Comparison of ENCODE assay signal across 22 cellular contexts in the genomic region with DNA sequence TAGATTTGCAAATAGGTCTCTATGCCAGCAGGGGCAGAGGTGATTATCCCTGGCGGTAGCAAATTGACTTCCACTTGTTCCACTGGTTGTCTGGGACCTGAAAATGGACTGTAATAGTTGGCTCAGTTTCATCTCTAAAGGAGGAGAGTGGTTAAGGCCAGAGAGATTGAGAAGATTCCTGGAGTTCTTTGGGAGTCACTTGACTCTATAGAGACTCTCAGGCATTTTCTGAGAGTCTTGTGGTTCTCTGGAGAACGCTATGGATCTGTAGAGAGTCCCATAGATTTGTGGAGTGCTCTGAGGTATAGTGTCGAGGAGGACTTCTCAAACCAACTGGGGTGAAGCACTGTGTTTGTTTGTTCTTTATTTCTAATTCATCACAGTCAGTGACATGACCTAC.
"Had no signal": no experiment of that assay in that cellular context is flagged by ENCODE, and none has a peak within 500 bp of the region (broad histone marks: within the 10 kb centered on the region; RNA-seq: fewer than 3 reads in every experiment).

No MANE protein-coding gene starts in this region.

- H3K4me3 Mint-ChIP-seq: dendritic cell treated with granulocyte-macrophage colony-stimulating factor and Interleukin-4, amounts not matched to agents 40 ng/mL and 50 ng/mL, for 4 days; natural killer cell treated with Interleukin-12 subunit alpha and Interleukin-12 subunit beta and Interleukin-15 and Interleukin-18, amount 100 ng/mL, for 72 hours; stimulated activated effector memory CD8-positive, alpha-beta T cell treated with anti-CD3 and anti-CD28 coated beads, Interleukin-12 subunit alpha, Interleukin-12 subunit beta, amount 100 ng/mL, for 72 hours had no signal

- H3K27ac Mint-ChIP-seq: activated naive CD4-positive, alpha-beta T cell treated with anti-CD3 and anti-CD28 coated beads, Interleukin-2, amount 50 U/mL, for 72 hours; dendritic cell treated with granulocyte-macrophage colony-stimulating factor and Interleukin-4, amounts not matched to agents 40 ng/mL and 50 ng/mL, for 4 days; natural killer cell treated with Interleukin-12 subunit alpha and Interleukin-12 subunit beta and Interleukin-15 and Interleukin-18, amount 100 ng/mL, for 72 hours; progenitor cell of endocrine pancreas; stimulated activated effector memory CD8-positive, alpha-beta T cell treated with anti-CD3 and anti-CD28 coated beads, Interleukin-12 subunit alpha, Interleukin-12 subunit beta, amount 100 ng/mL, for 72 hours had no signal

- H3K27ac ChIP-seq: hepatocyte, thyroid gland, VCaP had no signal

- H3K9me3 ChIP-seq: gastroesophageal sphincter, thyroid gland had no signal

- H3K27me3 ChIP-seq: gastroesophageal sphincter, hepatocyte, thyroid gland had no signal

- ATAC-seq: activated naive CD4-positive, alpha-beta T cell treated with anti-CD3 and anti-CD28 coated beads, Interleukin-2, amount 50 U/mL, for 72 hours; left lobe of liver; natural killer cell treated with Interleukin-12 subunit alpha and Interleukin-12 subunit beta and Interleukin-15 and Interleukin-18, amount 100 ng/mL, for 72 hours; right cardiac atrium; SK-N-SH treated with all-trans-retinoic acid at 6 μM for 48 hours; stimulated activated effector memory CD8-positive, alpha-beta T cell treated with anti-CD3 and anti-CD28 coated beads, Interleukin-12 subunit alpha, Interleukin-12 subunit beta, amount 100 ng/mL, for 72 hours had no signal

- H3K4me3 ChIP-seq: gastroesophageal sphincter, hepatocyte, thyroid gland had no signal

- H3K9me3 Mint-ChIP-seq: dendritic cell treated with granulocyte-macrophage colony-stimulating factor and Interleukin-4, amounts not matched to agents 40 ng/mL and 50 ng/mL, for 4 days; natural killer cell treated with Interleukin-12 subunit alpha and Interleukin-12 subunit beta and Interleukin-15 and Interleukin-18, amount 100 ng/mL, for 72 hours; stimulated activated effector memory CD8-positive, alpha-beta T cell treated with anti-CD3 and anti-CD28 coated beads, Interleukin-12 subunit alpha, Interleukin-12 subunit beta, amount 100 ng/mL, for 72 hours had no signal

- H3K36me3 ChIP-seq: gastroesophageal sphincter, thyroid gland had no signal

- H3K36me3 Mint-ChIP-seq: activated naive CD4-positive, alpha-beta T cell treated with anti-CD3 and anti-CD28 coated beads, Interleukin-2, amount 50 U/mL, for 72 hours; natural killer cell treated with Interleukin-12 subunit alpha and Interleukin-12 subunit beta and Interleukin-15 and Interleukin-18, amount 100 ng/mL, for 72 hours; stimulated activated effector memory CD8-positive, alpha-beta T cell treated with anti-CD3 and anti-CD28 coated beads, Interleukin-12 subunit alpha, Interleukin-12 subunit beta, amount 100 ng/mL, for 72 hours had no signal

- DNase-seq: activated CD4-positive, alpha-beta T cell treated with anti-CD3 and anti-CD28 coated beads for 1 hour; activated CD4-positive, alpha-beta T cell treated with anti-CD3 and anti-CD28 coated beads, Interleukin-2, amount 50 U/mL, for 48 hours; activated T-cell treated with anti-CD3 and anti-CD28 coated beads, Interleukin-2, amount 50 U/mL, for 1 hour; amniotic stem cell; cerebellar nuclear complex; effector memory CD4-positive, alpha-beta T cell; mesenchymal stem cell; right cardiac atrium; stimulated activated CD4-positive, alpha-beta T cell treated with anti-CD3 and anti-CD28 coated beads, Interleukin-12 subunit alpha, Interleukin-12 subunit beta, amount 100 ng/mL, for 4 hours; T-helper 1 cell; T1000; thyroid gland had no signal
